In the genomic region with DNA sequence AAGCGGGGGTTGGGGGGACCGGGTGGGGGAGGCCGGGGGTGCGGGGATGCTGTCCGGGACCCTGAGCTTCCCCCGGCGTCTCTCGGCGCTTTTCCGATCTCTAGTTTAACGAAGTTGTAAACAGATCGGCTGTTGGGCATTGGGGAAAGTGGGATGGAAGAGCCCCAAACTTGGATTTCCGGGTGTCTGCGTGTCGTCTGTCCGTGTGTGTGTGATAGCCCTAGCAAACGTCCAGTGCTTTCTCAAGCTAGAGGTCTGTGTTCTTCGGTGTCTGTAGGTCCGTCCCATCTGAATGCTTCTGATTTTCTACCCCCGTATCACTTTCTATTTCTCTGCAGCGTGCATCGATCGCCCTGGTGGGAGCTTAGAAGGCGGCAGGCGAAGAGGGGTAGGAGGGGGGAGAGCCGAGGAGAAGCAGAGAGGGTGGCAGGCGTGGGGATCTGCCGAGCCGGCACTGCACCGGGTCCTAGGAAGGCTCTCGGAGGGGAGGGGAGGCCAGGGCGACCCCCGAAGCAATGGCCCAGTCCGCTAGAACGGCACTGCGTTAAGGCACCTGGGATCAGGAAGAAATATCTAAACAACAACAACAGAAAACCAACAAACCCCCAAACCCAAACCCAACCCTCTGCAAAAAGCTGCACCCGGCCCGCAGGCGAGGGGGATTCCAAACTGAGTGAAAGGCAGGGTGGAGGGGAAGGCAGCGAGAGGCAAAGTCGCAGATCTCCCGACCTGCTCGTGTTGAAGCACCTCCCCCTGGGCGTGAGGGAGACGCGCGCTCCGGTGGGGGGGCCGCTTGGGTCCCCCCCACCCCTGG, we compare ENCODE assay signal across 9 cellular contexts. TPM values are rescaled to one million over a fixed set of nuclear protein-coding genes. Genes with fewer than 3 reads are reported as not detected.
DNase-seq lines count a peak whose midpoint lies in the region; ATAC-seq and TF ChIP-seq lines count a peak whose summit lies in the region.
"Had no signal": no experiment of that assay in that cellular context is flagged by ENCODE, and none has a peak within 500 bp of the region (broad histone marks: within the 10 kb centered on the region; RNA-seq: fewer than 3 reads in every experiment).

No MANE protein-coding gene starts in this region.

- CTCF ChIA-PET in MCF 10A (lab: Yijun Ruan, JAX) = no interaction called here

- BruUV-seq in MCF 10A (replicated peaks; lab: Mats Ljungman, UMichigan) = no TSS peak

- H3K4me1 ChIP-seq in breast epithelium (peaks cover 4% of the 10 kb centered on the region in 2 donors), left lung (peaks cover 0 to 21% of the 10 kb centered on the region in 2 donors), tibial artery (peaks cover 0 to 29% (median 26%) of the 10 kb centered on the region in 4 donors)

- DNase-seq in breast epithelium (ENCODE audit: low spot score in 2 of 2) (no peak), MCF 10A (ENCODE audit: unreplicated experiment) (no peak), left lung (no peak), tibial artery (no peak), NCI-H1048 (lab: John Stamatoyannopoulos, UW) (no peak), NCI-H1436 treated with DMSO at 0.1 percent for 48 hours (lab: John Stamatoyannopoulos, UW) (no peak)
- DNase-seq in activated naive CD8-positive, alpha-beta T cell treated with anti-CD3 and anti-CD28 coated beads, Interleukin-2, amount 50 U/mL, for 24 hours = peak; percentile 13

- no peaks in the 10 kb centered on the region for H3K4me1 Mint-ChIP-seq in MCF 10A (ENCODE audit: insufficient read depth, unreplicated experiment)
- peaks cover 17% of the 10 kb centered on the region for H3K4me1 Mint-ChIP-seq in activated naive CD8-positive, alpha-beta T cell treated with anti-CD3 and anti-CD28 coated beads, Interleukin-2, amount 50 U/mL, for 24 hours

- H3K4me3 ChIP-seq in breast epithelium (peak overlapping the region; percentile 46 to 80 (median 60)), left lung (peak overlapping the region; percentile 9 to 22), tibial artery (peak overlapping the region; percentile 41 to 42)

- H3K27me3 ChIP-seq in breast epithelium (peaks cover 0 to 44% of the 10 kb centered on the region in 2 donors), left lung (peaks cover 38 to 99% of the 10 kb centered on the region in 2 donors), tibial artery (peaks cover 2 to 77% of the 10 kb centered on the region in 2 donors)

- intact Hi-C loops in breast epithelium (cut with DNase I; ENCODE audit: low total_unique reads) (no loop called here), MCF 10A (cut with micrococcal nuclease) (no loop called here), left lung (cut with DNase I) (no loop called here), tibial artery (cut with DNase I; ENCODE audit: low total_unique reads) (no loop called here)

- H3K27me3 Mint-ChIP-seq in MCF 10A (ENCODE audit: insufficient read depth, unreplicated experiment) = no peaks in the 10 kb centered on the region
- peaks cover 55% of the 10 kb centered on the region for H3K27me3 Mint-ChIP-seq in activated naive CD8-positive, alpha-beta T cell treated with anti-CD3 and anti-CD28 coated beads, Interleukin-2, amount 50 U/mL, for 24 hours

- no peak for ATAC-seq in activated naive CD8-positive, alpha-beta T cell treated with anti-CD3 and anti-CD28 coated beads, Interleukin-2, amount 50 U/mL, for 24 hours
- no peak for ATAC-seq in left lung
- no peak for ATAC-seq in GM18861 (IDR thresholded peaks at IDR 0.05; ENCODE audit: unreplicated experiment)

- H3K36me3 Mint-ChIP-seq in MCF 10A (ENCODE audit: insufficient read depth, unreplicated experiment) = no peaks in the 10 kb centered on the region
- H3K36me3 Mint-ChIP-seq in activated naive CD8-positive, alpha-beta T cell treated with anti-CD3 and anti-CD28 coated beads, Interleukin-2, amount 50 U/mL, for 24 hours (ENCODE audit: low read depth) = no peaks in the 10 kb centered on the region

- no peaks in the 10 kb centered on the region for H3K9me3 ChIP-seq in breast epithelium
- no peaks in the 10 kb centered on the region for H3K9me3 ChIP-seq in left lung
- H3K9me3 ChIP-seq in tibial artery = peaks cover 0 to 3% (median 0%) of the 10 kb centered on the region in 3 donors

- H3K36me3 ChIP-seq in breast epithelium (no peaks in the 10 kb centered on the region), left lung (no peaks in the 10 kb centered on the region), tibial artery (no peaks in the 10 kb centered on the region)

- peaks cover 8% of the 10 kb centered on the region for H3K9me3 Mint-ChIP-seq in MCF 10A (ENCODE audit: unreplicated experiment)
- peaks cover 4% of the 10 kb centered on the region for H3K9me3 Mint-ChIP-seq in activated naive CD8-positive, alpha-beta T cell treated with anti-CD3 and anti-CD28 coated beads, Interleukin-2, amount 50 U/mL, for 24 hours

- no peak overlapping the region for H3K27ac Mint-ChIP-seq in MCF 10A (ENCODE audit: low read depth, unreplicated experiment)
- no peak overlapping the region for H3K27ac Mint-ChIP-seq in activated naive CD8-positive, alpha-beta T cell treated with anti-CD3 and anti-CD28 coated beads, Interleukin-2, amount 50 U/mL, for 24 hours

- H3K27ac ChIP-seq in breast epithelium (peak overlapping the region in 1 of 2 donors; percentile 25), left lung (no peak overlapping the region), tibial artery (no peak overlapping the region)

- H3K4me3 Mint-ChIP-seq in MCF 10A (ENCODE audit: unreplicated experiment) = no peak overlapping the region
- H3K4me3 Mint-ChIP-seq in activated naive CD8-positive, alpha-beta T cell treated with anti-CD3 and anti-CD28 coated beads, Interleukin-2, amount 50 U/mL, for 24 hours = peak overlapping the region; percentile 82

- POLR2A ChIA-PET in MCF 10A (lab: Yijun Ruan, JAX) = no interaction called here

- no peak for TF ChIP-seq POLR2A in breast epithelium (IDR thresholded peaks at IDR 0.05)

- no peak for TF ChIP-seq CTCF in breast epithelium (IDR thresholded peaks at IDR 0.05)
- TF ChIP-seq CTCF in MCF 10A (IDR thresholded peaks at IDR 0.05; ENCODE audit: unreplicated experiment) = no peak
- TF ChIP-seq CTCF in left lung (IDR thresholded peaks at IDR 0.05) = no peak
- no peak for TF ChIP-seq CTCF in tibial artery (IDR thresholded peaks at IDR 0.05)

RNA-seq across cellular contexts. Expression of gene KCNA1, which starts 1.0 kb away (rescaled TPM):
- total RNA-seq in breast epithelium (1 to 10 TPM in 2 of 3 donors, under 1 TPM in 1; 0.48 to 1.3 (median 1.3) TPM), MCF 10A (2022) (not detected in 2 replicates), left lung (under 1 TPM; 0.08 to 0.09 TPM)
- total RNA-seq: activated CD8-positive, alpha-beta memory T cell treated with anti-CD3 and anti-CD28 coated beads for 36 hours had no signal
